8 cellular contexts compared by ENCODE assay signal in the genomic region with DNA sequence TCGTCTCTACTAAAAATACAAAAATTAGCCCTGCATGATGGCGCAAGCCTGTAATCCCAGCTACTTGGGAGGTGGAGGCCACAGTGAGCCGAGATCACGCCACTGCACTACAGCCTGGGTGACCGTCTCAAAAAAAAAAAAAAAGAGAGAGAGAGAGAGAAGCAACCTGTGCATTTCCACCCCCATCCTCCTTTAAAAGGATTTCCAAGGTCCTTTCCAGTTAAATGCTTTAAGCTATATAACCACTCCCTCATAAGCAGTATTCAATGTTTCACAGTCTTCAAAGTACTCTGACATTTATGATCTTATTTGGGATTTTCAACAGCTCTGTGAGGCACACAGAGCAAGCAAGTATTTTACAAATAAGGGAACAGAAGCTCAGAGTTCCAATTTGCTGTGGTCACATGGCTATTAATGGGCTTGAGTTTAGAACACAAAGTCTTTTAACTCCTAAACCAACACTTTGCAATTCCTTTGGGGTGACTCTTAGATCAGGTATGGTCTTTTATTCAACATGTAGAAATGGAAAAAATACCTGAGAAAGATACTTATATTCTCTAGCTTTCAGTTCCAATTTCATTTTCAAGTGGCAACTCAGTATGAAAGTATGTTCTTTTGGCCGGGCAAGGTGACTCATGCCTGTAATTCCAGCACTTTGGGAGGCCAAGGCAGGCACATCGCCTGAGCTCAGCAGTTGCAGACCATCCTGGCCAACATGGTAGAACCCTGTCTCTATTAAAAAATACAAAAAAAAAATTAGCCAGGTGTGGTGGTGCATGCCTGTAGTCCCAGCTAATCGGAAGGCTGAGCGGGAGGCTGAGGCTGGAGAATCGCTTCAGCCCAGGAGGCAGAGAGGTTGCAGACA. TPM values are rescaled to one million over a fixed set of nuclear protein-coding genes. Genes with fewer than 3 reads are reported as not detected.
DNase-seq lines count a peak whose midpoint lies in the region; ATAC-seq and TF ChIP-seq lines count a peak whose summit lies in the region.

No MANE protein-coding gene starts in this region.

- peak; percentile 58 for DNase-seq in activated naive CD4-positive, alpha-beta T cell treated with Interleukin-2 at 50 U/mL for 16 hours
- DNase-seq in activated naive CD4-positive, alpha-beta T cell (lab: John Stamatoyannopoulos, UW) = no peak
- DNase-seq in RPMI7951 (ENCODE audit: low read depth) = peak; percentile 71
- DNase-seq in coronary artery (ENCODE audit: low spot score) = peak; percentile 80
- no peak for DNase-seq in omental fat pad (ENCODE audit: low spot score)
- DNase-seq in middle frontal gyrus (ENCODE audit: extremely low spot score, low spot score) = no peak
- DNase-seq in pons (ENCODE audit: low spot score) = no peak

- H3K27ac ChIP-seq in coronary artery = peak overlapping the region; percentile 85 to 89

- no peak for TF ChIP-seq POLR2A in GM18505 (IDR thresholded peaks at IDR 0.05; ENCODE audit: borderline replicate concordance, extremely low read depth, insufficient read depth, insufficient read length)

- ATAC-seq in omental fat pad (ENCODE audit: low FRiP score) = peak; percentile 91
- no peak for ATAC-seq in GM18505 (IDR thresholded peaks at IDR 0.05; ENCODE audit: unreplicated experiment)

- H3K4me3 ChIP-seq in coronary artery = peak overlapping the region; percentile 26

- TF ChIP-seq CTCF in coronary artery (IDR thresholded peaks at IDR 0.05) (no peak), omental fat pad (IDR thresholded peaks at IDR 0.05) (no peak)

RNA-seq across cellular contexts. Expression of a gene that starts 31.3 kb away (rescaled TPM):
- 32.1 and 34.1 TPM in 2 replicates for total RNA-seq in RPMI7951 (2014; rRNA removed; shearing (Covaris generic))
- 10 to 100 TPM; 33.7 to 73.5 (median 50.4) TPM for total RNA-seq in omental fat pad

Comparison
In these comparisons a context has a peak if more than half of its experiments do, and no peak if none do; other contexts are left out.
1. DNase-seq: peak in activated naive CD4-positive, alpha-beta T cell treated with Interleukin-2 at 50 U/mL for 16 hours (single experiment), RPMI7951 (single experiment) and coronary artery (single experiment); none in activated naive CD4-positive, alpha-beta T cell (0 of 4), omental fat pad (single experiment), middle frontal gyrus (single experiment) and pons (single experiment).